Comparison of ENCODE assay signal across 1 cellular context in genomic region chr6:143079325-143079640, GRCh38.
TF ChIP-seq lines count a peak whose summit lies in the region.

No MANE protein-coding gene starts in this region.

TF ChIP-seq in HepG2, 621 proteins besides CTCF, POLR2A, EP300 and RAD21 (continued from another document and continues in another):
- TF ChIP-seq ZNF260 (CRISPR knock-in tag; IDR thresholded peaks at IDR 0.05; ENCODE audit: borderline replicate concordance, low read depth) (no peak), SMAD9 (CRISPR knock-in tag; IDR thresholded peaks at IDR 0.05) (no peak), ZNF609 (CRISPR knock-in tag; IDR thresholded peaks at IDR 0.05; ENCODE audit: borderline replicate concordance) (no peak), ZNF546 (CRISPR knock-in tag; conservative IDR thresholded peaks at IDR 0.05) (no peak), GATAD2A (CRISPR knock-in tag; IDR thresholded peaks at IDR 0.05) (peak; percentile 85), ARID5B (CRISPR knock-in tag; IDR thresholded peaks at IDR 0.05) (peak; percentile 47), E2F2 (CRISPR knock-in tag; IDR thresholded peaks at IDR 0.05; ENCODE audit: borderline replicate concordance) (no peak), ZNF160 (CRISPR knock-in tag; IDR thresholded peaks at IDR 0.05) (no peak), HDAC1 (CRISPR knock-in tag; IDR thresholded peaks at IDR 0.05) (peak; percentile 51; the same call in 1 of the 2 replicates), KAT2B (IDR thresholded peaks at IDR 0.05; ENCODE audit: borderline replicate concordance, low read depth, low read length) (peak; percentile 25; the same call in 1 of the 2 replicates), MED1 (CRISPR knock-in tag; IDR thresholded peaks at IDR 0.05) (peak; percentile 28), SAP130 (CRISPR knock-in tag; IDR thresholded peaks at IDR 0.05; ENCODE audit: low read depth) (0 out of 2 replicates have a peak, but pooled peaks have one; percentile 17), ZNF800 (CRISPR knock-in tag; IDR thresholded peaks at IDR 0.05) (0 out of 2 replicates have a peak, but pooled peaks have one; percentile 47), POGZ (CRISPR knock-in tag; IDR thresholded peaks at IDR 0.05) (peak; percentile 77), ZFP36L1 (CRISPR knock-in tag; IDR thresholded peaks at IDR 0.05) (no peak), PBX3 (CRISPR knock-in tag; IDR thresholded peaks at IDR 0.05; ENCODE audit: borderline replicate concordance) (no peak), HOXD1 (CRISPR knock-in tag; IDR thresholded peaks at IDR 0.05) (no peak), FOXK1 (CRISPR knock-in tag; IDR thresholded peaks at IDR 0.05; ENCODE audit: borderline replicate concordance, low read depth) (no peak), PHF5A (CRISPR knock-in tag; IDR thresholded peaks at IDR 0.05; ENCODE audit: low read depth, unreplicated experiment) (no peak), STAT5B (CRISPR knock-in tag; IDR thresholded peaks at IDR 0.05) (no peak), PHF21A (CRISPR knock-in tag; IDR thresholded peaks at IDR 0.05) (peak; percentile 49; the same call in 1 of the 2 replicates), CREM (IDR thresholded peaks at IDR 0.05) (0 out of 2 replicates have a peak, but pooled peaks have one; percentile 44), CREM (CRISPR knock-in tag; IDR thresholded peaks at IDR 0.05) (no peak), HNF4G (IDR thresholded peaks at IDR 0.05; ENCODE audit: borderline replicate concordance, low read depth, low read length) (peak; percentile 89), HNF4G (CRISPR knock-in tag; IDR thresholded peaks at IDR 0.05; ENCODE audit: borderline replicate concordance, low read depth) (no peak), XBP1 (CRISPR knock-in tag; IDR thresholded peaks at IDR 0.05) (no peak), HMGA1 (CRISPR knock-in tag; conservative IDR thresholded peaks at IDR 0.05) (no peak), CEBPG (CRISPR knock-in tag; IDR thresholded peaks at IDR 0.05) (peak; percentile 50), SUZ12 (IDR thresholded peaks at IDR 0.05; ENCODE audit: low read depth, low read length) (no peak), ZNF318 (CRISPR knock-in tag; IDR thresholded peaks at IDR 0.05) (no peak), ARNT (IDR thresholded peaks at IDR 0.05) (no peak), TAF1 (CRISPR knock-in tag; IDR thresholded peaks at IDR 0.05) (no peak), ZMAT5 (CRISPR knock-in tag; IDR thresholded peaks at IDR 0.05; ENCODE audit: borderline replicate concordance, low read depth) (no peak), PCBP1 (IDR thresholded peaks at IDR 0.05; ENCODE audit: borderline replicate concordance, low read depth, low read length) (no peak), TOPORS (CRISPR knock-in tag; IDR thresholded peaks at IDR 0.05) (no peak), HOMEZ (CRISPR knock-in tag; IDR thresholded peaks at IDR 0.05; ENCODE audit: low read depth) (peak; percentile 74; the same call in 1 of the 2 replicates)
